Comparison of ENCODE assay signal across 12 cellular contexts in genomic region chr11:44577231-44577834, GRCh38. TPM values are rescaled to one million over a fixed set of nuclear protein-coding genes. Genes with fewer than 3 reads are reported as not detected.
DNase-seq lines count a peak whose midpoint lies in the region.
"Had no signal": no experiment of that assay in that cellular context is flagged by ENCODE, and none has a peak within 500 bp of the region (broad histone marks: within the 10 kb centered on the region; RNA-seq: fewer than 3 reads in every experiment).

No MANE protein-coding gene starts in this region.

- H3K4me3 Mint-ChIP-seq in CD4-positive, alpha-beta memory T cell, result peak overlapping the region in 7 of 8 donors; percentile 47 to 78 (median 58)
- peak overlapping the region; percentile 44 for H3K4me3 Mint-ChIP-seq in activated naive CD8-positive, alpha-beta T cell treated with anti-CD3 and anti-CD28 coated beads for 36 hours

- no peaks in the 10 kb centered on the region for H3K9me3 Mint-ChIP-seq in CD4-positive, alpha-beta memory T cell
- no peaks in the 10 kb centered on the region for H3K9me3 Mint-ChIP-seq in activated naive CD8-positive, alpha-beta T cell treated with anti-CD3 and anti-CD28 coated beads for 36 hours

- H3K27me3 Mint-ChIP-seq in CD4-positive, alpha-beta memory T cell, result no peaks in the 10 kb centered on the region
- no peaks in the 10 kb centered on the region for H3K27me3 Mint-ChIP-seq in activated naive CD8-positive, alpha-beta T cell treated with anti-CD3 and anti-CD28 coated beads for 36 hours

- no peak overlapping the region for H2BK15ac ChIP-seq in neuronal stem cell (ENCODE audit: low read length)

- H3K4me1 Mint-ChIP-seq in CD4-positive, alpha-beta memory T cell, result peaks cover 59 to 99% (median 82%) of the 10 kb centered on the region in 4 donors
- peaks cover 71% of the 10 kb centered on the region for H3K4me1 Mint-ChIP-seq in activated naive CD8-positive, alpha-beta T cell treated with anti-CD3 and anti-CD28 coated beads for 36 hours

- H3K79me1 ChIP-seq in neuronal stem cell (ENCODE audit: low read depth, low read length), result peaks cover 4% of the 10 kb centered on the region

- no peak overlapping the region for H2AFZ ChIP-seq in neuronal stem cell (ENCODE audit: low read length)

- H3K4me2 ChIP-seq in neuronal stem cell (ENCODE audit: insufficient read depth, low read length, poor library complexity, severe bottlenecking), result no peak overlapping the region

- no peak overlapping the region for H2AK5ac ChIP-seq in neuronal stem cell (ENCODE audit: low read depth, low read length)

- H3K18ac ChIP-seq in neuronal stem cell (ENCODE audit: low read length), result peak overlapping the region; percentile 63

- H3K23ac ChIP-seq in neuronal stem cell (ENCODE audit: low read depth, low read length, poor library complexity), result no peak overlapping the region

- H3K36me3 Mint-ChIP-seq in CD4-positive, alpha-beta memory T cell, result peaks cover 18 to 28% of the 10 kb centered on the region in 2 donors
- peaks cover 74% of the 10 kb centered on the region for H3K36me3 Mint-ChIP-seq in activated naive CD8-positive, alpha-beta T cell treated with anti-CD3 and anti-CD28 coated beads for 36 hours

- H4K8ac ChIP-seq in neuronal stem cell (ENCODE audit: low read depth, low read length), result no peak overlapping the region

- peak in 1 of 5 donors; percentile 19 for DNase-seq in CD4-positive, alpha-beta memory T cell
- DNase-seq in HT-29 (ENCODE audit: low spot score) (peak; percentile 42), neuronal stem cell (ENCODE audit: low spot score) (no peak), kidney glomerular epithelial cell (lab: John Stamatoyannopoulos, UW) (no peak), DMS53 (lab: John Stamatoyannopoulos, UW) (no peak)
- DNase-seq in activated naive CD8-positive, alpha-beta T cell treated with anti-CD3 and anti-CD28 coated beads for 36 hours, result no peak
- no peak for DNase-seq in stimulated activated CD4-positive, alpha-beta T cell treated with anti-CD3 and anti-CD28 coated beads, Interleukin-1b, Interleukin-23, amount 100 ng/mL, for 48 hours
- DNase-seq: activated CD4-positive, alpha-beta T cell treated with anti-CD3 and anti-CD28 coated beads for 4 hours; NCI-H774; nucleus accumbens; SHP77; stimulated activated CD4-positive, alpha-beta T cell treated with anti-CD3 and anti-CD28 coated beads, Interleukin-15, amount 100 ng/mL, for 24 hours had no signal

- H2BK12ac ChIP-seq in neuronal stem cell (ENCODE audit: low read length), result peak overlapping the region; percentile 59

- no peak overlapping the region for H3K4me3 ChIP-seq in CD4-positive, alpha-beta memory T cell (ENCODE audit: low read length in 2 of 2)
- H3K4me3 ChIP-seq in neuronal stem cell (ENCODE audit: low read length in 2 of 2), result no peak overlapping the region

- H3K9ac ChIP-seq in neuronal stem cell (ENCODE audit: low read depth, low read length, poor library complexity), result no peak overlapping the region

- no peaks in the 10 kb centered on the region for H3K9me3 ChIP-seq in CD4-positive, alpha-beta memory T cell (ENCODE audit: control insufficient read depth in 1 of 2, low read length in 2 of 2)
- H3K9me3 ChIP-seq in neuronal stem cell (replicated peaks in 1 of 2; ENCODE audit: control insufficient read depth in 2 of 2, insufficient read depth in 1 of 2, low read depth in 1 of 2, low read length in 2 of 2), result no peaks in the 10 kb centered on the region

- no peak overlapping the region for H4K91ac ChIP-seq in neuronal stem cell (ENCODE audit: low read depth, low read length, poor library complexity)

- H3K14ac ChIP-seq in neuronal stem cell (ENCODE audit: low read length), result no peak overlapping the region

- H3K36me3 ChIP-seq in CD4-positive, alpha-beta memory T cell (ENCODE audit: insufficient read depth, low read length), result peaks cover 2% of the 10 kb centered on the region
- peaks cover 0 to 1% of the 10 kb centered on the region in 2 donors for H3K36me3 ChIP-seq in neuronal stem cell (replicated peaks in 1 of 2; ENCODE audit: control insufficient read depth in 2 of 2, insufficient read depth in 2 of 2, low read length in 2 of 2)

- CTCF ChIA-PET in CD4-positive, alpha-beta memory T cell (lab: Charles Lee; ENCODE audit: partially characterized antibody), result interaction anchor here (1.0 to 3.5 kb wide), 5 partner anchors 12 to 40 kb away, joined by 3 to 16 read pairs (median 3); no protein-coding TSS in a partner anchor

- no peak overlapping the region for H2BK120ac ChIP-seq in neuronal stem cell (ENCODE audit: low read depth, low read length)

- no CpG with 5 or more reads among the region's 7 CpGs for WGBS in neuronal stem cell (ENCODE audit: extremely low coverage in 2 of 2, insufficient read length in 2 of 2, insufficient replicate concordance in 1 of 2), 2 donors

- POLR2A ChIA-PET in CD4-positive, alpha-beta memory T cell (lab: Charles Lee; ENCODE audit: partially characterized antibody), result interaction anchor here (0.7 to 4.7 kb wide), 8 partner anchors 8 to 34 kb away, joined by 3 to 30 read pairs (median 6); partner anchors contain the start of gene CD82

- H2BK5ac ChIP-seq in neuronal stem cell (ENCODE audit: low read length), result no peak overlapping the region

- peak overlapping the region in 6 of 7 donors; percentile 35 to 90 (median 68) for H3K27ac Mint-ChIP-seq in CD4-positive, alpha-beta memory T cell
- H3K27ac Mint-ChIP-seq in activated naive CD8-positive, alpha-beta T cell treated with anti-CD3 and anti-CD28 coated beads for 36 hours, result peak overlapping the region; percentile 97

- no peak overlapping the region for H3K4ac ChIP-seq in neuronal stem cell (ENCODE audit: low read length)

- no peak overlapping the region for H3K27ac ChIP-seq in CD4-positive, alpha-beta memory T cell (ENCODE audit: low read depth, low read length)
- H3K27ac ChIP-seq in neuronal stem cell (replicated peaks; ENCODE audit: low read length), result no peak overlapping the region

- intact Hi-C loops in CD4-positive, alpha-beta memory T cell (cut with micrococcal nuclease), result no loop called here

- H3K27me3 ChIP-seq in CD4-positive, alpha-beta memory T cell (ENCODE audit: insufficient read depth, low read length), result no peaks in the 10 kb centered on the region
- H3K27me3 ChIP-seq in neuronal stem cell (ENCODE audit: control insufficient read depth in 3 of 3, insufficient read depth in 3 of 3, low read depth in 1 of 3, low read length in 3 of 3), result peaks cover 0 to 6% (median 0%) of the 10 kb centered on the region in 3 experiments

- peaks cover 100% of the 10 kb centered on the region for H3K4me1 ChIP-seq in CD4-positive, alpha-beta memory T cell (ENCODE audit: insufficient read depth, low read length)
- peaks cover 0 to 26% of the 10 kb centered on the region in 2 donors for H3K4me1 ChIP-seq in neuronal stem cell (ENCODE audit: control insufficient read depth in 2 of 2, insufficient read depth in 1 of 2, low read depth in 1 of 2, low read length in 2 of 2)

RNA-seq across cellular contexts. Expression of gene CD82, which starts 11.9 kb away (rescaled TPM):
- total RNA-seq in CD4-positive, alpha-beta memory T cell, result 100 to 1,000 TPM; 130 to 133 TPM
- polyA plus RNA-seq in CD4-positive, alpha-beta memory T cell, result 100 to 1,000 TPM; 250 to 260 TPM
- total RNA-seq in HT-29 (2014; rRNA removed; shearing (Covaris generic)), result 159 and 173 TPM in 2 replicates
- total RNA-seq in activated naive CD8-positive, alpha-beta T cell treated with anti-CD3 and anti-CD28 coated beads for 36 hours, result 100 to 1,000 TPM; 339 to 343 TPM
- polyA plus RNA-seq in neuronal stem cell (2013, experiment 1 of 2), result 51.9 TPM
- 51.1 TPM for polyA plus RNA-seq in neuronal stem cell (2013, experiment 2 of 2)
